ENCODE assay signal across 18 cellular contexts in the genomic region with DNA sequence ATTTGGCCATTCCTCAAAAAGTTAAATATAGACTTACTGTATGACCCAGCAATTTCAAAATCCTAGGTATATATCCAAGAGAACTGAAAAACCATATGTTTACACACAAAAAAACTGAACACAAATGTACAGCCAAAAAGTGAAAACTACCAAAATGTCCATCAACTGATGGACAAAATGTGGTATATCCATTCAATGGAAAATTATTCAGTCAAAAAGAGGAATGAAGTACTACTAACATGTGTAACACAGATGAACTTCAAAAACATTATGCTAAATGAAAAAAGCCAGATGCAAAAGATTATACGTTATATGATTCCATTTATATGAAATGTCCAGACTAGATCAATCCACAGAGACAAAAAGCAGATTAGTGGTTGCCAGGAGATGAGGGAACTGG. TPM values are rescaled to one million over a fixed set of nuclear protein-coding genes. Genes with fewer than 3 reads are reported as not detected.
DNase-seq lines count a peak whose midpoint lies in the region; ATAC-seq and TF ChIP-seq lines count a peak whose summit lies in the region.
"Had no signal": no experiment of that assay in that cellular context is flagged by ENCODE, and none has a peak within 500 bp of the region (broad histone marks: within the 10 kb centered on the region; RNA-seq: fewer than 3 reads in every experiment).

No MANE protein-coding gene starts in this region.

- peaks cover 17% of the 10 kb centered on the region for H3K4me1 ChIP-seq in CD8-positive, alpha-beta T cell (ENCODE audit: insufficient read depth, low read length)

- peaks cover 8% of the 10 kb centered on the region for H3K36me3 ChIP-seq in CD8-positive, alpha-beta T cell (ENCODE audit: insufficient read depth, low read length)

- peaks cover 22% of the 10 kb centered on the region for H3K36me3 Mint-ChIP-seq in activated naive CD8-positive, alpha-beta T cell
- H3K36me3 Mint-ChIP-seq in activated naive CD8-positive, alpha-beta T cell treated with anti-CD3 and anti-CD28 coated beads, Interleukin-2, amount 50 U/mL, for 24 hours (ENCODE audit: low read depth), result peaks cover 39% of the 10 kb centered on the region
- H3K36me3 Mint-ChIP-seq in CD8-positive, alpha-beta T cell, result peaks cover 57% of the 10 kb centered on the region
- H3K36me3 Mint-ChIP-seq in central memory CD8-positive, alpha-beta T cell (ENCODE audit: insufficient read depth), result peaks cover 30% of the 10 kb centered on the region
- peaks cover 32 to 36% of the 10 kb centered on the region in 2 donors for H3K36me3 Mint-ChIP-seq in stimulated activated naive B cell treated with anti-CD40 and anti-IgM and Interleukin-4, amounts not matched to agents 10 μg/mL and 1 μg/mL and 100 μg/mL, for 72 hours

- intact Hi-C loops in CD8-positive, alpha-beta T cell (cut with DNase I, micrococcal nuclease), result no loop called here

- H3K27me3 Mint-ChIP-seq in activated naive CD8-positive, alpha-beta T cell, result no peaks in the 10 kb centered on the region
- H3K27me3 Mint-ChIP-seq in activated naive CD8-positive, alpha-beta T cell treated with anti-CD3 and anti-CD28 coated beads, Interleukin-2, amount 50 U/mL, for 24 hours, result no peaks in the 10 kb centered on the region
- no peaks in the 10 kb centered on the region for H3K27me3 Mint-ChIP-seq in CD8-positive, alpha-beta T cell (ENCODE audit: low read depth)
- H3K27me3 Mint-ChIP-seq in central memory CD8-positive, alpha-beta T cell, result no peaks in the 10 kb centered on the region
- no peaks in the 10 kb centered on the region for H3K27me3 Mint-ChIP-seq in stimulated activated naive B cell treated with anti-CD40 and anti-IgM and Interleukin-4, amounts not matched to agents 10 μg/mL and 1 μg/mL and 100 μg/mL, for 72 hours
- H3K27me3 Mint-ChIP-seq: CD8-positive, alpha-beta memory T cell had no signal

- POLR2A ChIA-PET in CD8-positive, alpha-beta T cell (lab: Charles Lee), result interaction anchor here (0.7 to 0.9 kb wide), 2 partner anchors 9 kb away, joined by 3 read pairs; no protein-coding TSS in a partner anchor

- CTCF ChIA-PET in CD8-positive, alpha-beta T cell (lab: Charles Lee), result interaction anchor here (1.2 kb wide), 1 partner anchor 9 kb away, joined by 3 read pairs; a partner anchor contains a TSS

- no peaks in the 10 kb centered on the region for H3K27me3 ChIP-seq in CD8-positive, alpha-beta T cell (ENCODE audit: insufficient read depth, low read length)

- no peaks in the 10 kb centered on the region for H3K9me3 Mint-ChIP-seq in activated naive CD8-positive, alpha-beta T cell (ENCODE audit: low read depth)
- peaks cover 15% of the 10 kb centered on the region for H3K9me3 Mint-ChIP-seq in activated naive CD8-positive, alpha-beta T cell treated with anti-CD3 and anti-CD28 coated beads, Interleukin-2, amount 50 U/mL, for 24 hours
- peaks cover 3% of the 10 kb centered on the region for H3K9me3 Mint-ChIP-seq in CD8-positive, alpha-beta T cell
- no peaks in the 10 kb centered on the region for H3K9me3 Mint-ChIP-seq in central memory CD8-positive, alpha-beta T cell
- H3K9me3 Mint-ChIP-seq in stimulated activated naive B cell treated with anti-CD40 and anti-IgM and Interleukin-4, amounts not matched to agents 10 μg/mL and 1 μg/mL and 100 μg/mL, for 72 hours, result peaks cover 4 to 5% of the 10 kb centered on the region in 2 donors
- H3K9me3 Mint-ChIP-seq: CD8-positive, alpha-beta memory T cell had no signal

- H3K4me3 ChIP-seq in CD8-positive, alpha-beta T cell (ENCODE audit: low read depth, low read length), result no peak overlapping the region

- no peak for TF ChIP-seq CTCF in CD8-positive, alpha-beta T cell (IDR thresholded peaks at IDR 0.05)

- peak overlapping the region; percentile 46 for H3K27ac Mint-ChIP-seq in activated naive CD8-positive, alpha-beta T cell
- no peak overlapping the region for H3K27ac Mint-ChIP-seq in activated naive CD8-positive, alpha-beta T cell treated with anti-CD3 and anti-CD28 coated beads, Interleukin-2, amount 50 U/mL, for 24 hours
- peak overlapping the region; percentile 55 for H3K27ac Mint-ChIP-seq in CD8-positive, alpha-beta T cell
- peak overlapping the region; percentile 32 for H3K27ac Mint-ChIP-seq in central memory CD8-positive, alpha-beta T cell (ENCODE audit: low read depth)
- peak overlapping the region; percentile 15 for H3K27ac Mint-ChIP-seq in stimulated activated naive B cell treated with anti-CD40 and anti-IgM and Interleukin-4, amounts not matched to agents 10 μg/mL and 1 μg/mL and 100 μg/mL, for 72 hours
- H3K27ac Mint-ChIP-seq: H9 had no signal

- DNase-seq in activated naive CD8-positive, alpha-beta T cell treated with anti-CD3 and anti-CD28 coated beads, Interleukin-2, amount 50 U/mL, for 24 hours, result no peak
- no peak for DNase-seq in CD8-positive, alpha-beta T cell
- DNase-seq in central memory CD8-positive, alpha-beta T cell (ENCODE audit: low spot score in 2 of 2), result no peak
- DNase-seq in stimulated activated naive B cell treated with anti-CD40 and anti-IgM and Interleukin-4, amounts not matched to agents 10 μg/mL and 1 μg/mL and 100 μg/mL, for 72 hours, result no peak
- no peak for DNase-seq in COLO668 (lab: John Stamatoyannopoulos, UW; ENCODE audit: unreplicated experiment)
- DNase-seq: AML-193; Caco-2; CD8-positive, alpha-beta memory T cell; DMS153; DMS79 treated with DMSO at 0.1 percent for 48 hours; GF-D8; H9 had no signal

- no peak overlapping the region for H3K4me3 Mint-ChIP-seq in activated naive CD8-positive, alpha-beta T cell
- H3K4me3 Mint-ChIP-seq in activated naive CD8-positive, alpha-beta T cell treated with anti-CD3 and anti-CD28 coated beads, Interleukin-2, amount 50 U/mL, for 24 hours, result no peak overlapping the region
- no peak overlapping the region for H3K4me3 Mint-ChIP-seq in CD8-positive, alpha-beta T cell
- no peak overlapping the region for H3K4me3 Mint-ChIP-seq in central memory CD8-positive, alpha-beta T cell
- H3K4me3 Mint-ChIP-seq in stimulated activated naive B cell treated with anti-CD40 and anti-IgM and Interleukin-4, amounts not matched to agents 10 μg/mL and 1 μg/mL and 100 μg/mL, for 72 hours, result no peak overlapping the region
- H3K4me3 Mint-ChIP-seq: H9 had no signal

- ATAC-seq in activated naive CD8-positive, alpha-beta T cell treated with anti-CD3 and anti-CD28 coated beads, Interleukin-2, amount 50 U/mL, for 24 hours, result no peak
- ATAC-seq in CD8-positive, alpha-beta T cell, result no peak
- no peak for ATAC-seq in central memory CD8-positive, alpha-beta T cell (replicated peaks; ENCODE audit: extremely low read depth, poor library complexity, severe bottlenecking)
- no peak for ATAC-seq in stimulated activated naive B cell treated with anti-CD40 and anti-IgM and Interleukin-4, amounts not matched to agents 10 μg/mL and 1 μg/mL and 100 μg/mL, for 72 hours (replicated peaks)
- no peak for ATAC-seq in GM21447 (IDR thresholded peaks at IDR 0.05; ENCODE audit: unreplicated experiment)
- ATAC-seq in HG02884 (IDR thresholded peaks at IDR 0.05; ENCODE audit: unreplicated experiment), result no peak

- H3K9me3 ChIP-seq in CD8-positive, alpha-beta T cell (ENCODE audit: low read length), result no peaks in the 10 kb centered on the region
- H3K9me3 ChIP-seq: Caco-2 had no signal

- no peak overlapping the region for H3K27ac ChIP-seq in CD8-positive, alpha-beta T cell (ENCODE audit: low read depth, low read length)
- H3K27ac ChIP-seq: C4-2B had no signal

- H3K4me1 Mint-ChIP-seq in activated naive CD8-positive, alpha-beta T cell (ENCODE audit: low read depth), result peaks cover 48% of the 10 kb centered on the region
- peaks cover 39% of the 10 kb centered on the region for H3K4me1 Mint-ChIP-seq in activated naive CD8-positive, alpha-beta T cell treated with anti-CD3 and anti-CD28 coated beads, Interleukin-2, amount 50 U/mL, for 24 hours
- peaks cover 46% of the 10 kb centered on the region for H3K4me1 Mint-ChIP-seq in CD8-positive, alpha-beta T cell (ENCODE audit: low read depth)
- H3K4me1 Mint-ChIP-seq in central memory CD8-positive, alpha-beta T cell, result peaks cover 40% of the 10 kb centered on the region
- peaks cover 9 to 51% of the 10 kb centered on the region in 2 donors for H3K4me1 Mint-ChIP-seq in stimulated activated naive B cell treated with anti-CD40 and anti-IgM and Interleukin-4, amounts not matched to agents 10 μg/mL and 1 μg/mL and 100 μg/mL, for 72 hours
- H3K4me1 Mint-ChIP-seq: H9 had no signal

RNA-seq across cellular contexts. Expression of a gene that starts 8.0 kb away (rescaled TPM):
- 10 to 100 TPM; 22.0 to 22.7 TPM for total RNA-seq in CD8-positive, alpha-beta T cell

RNA-seq across cellular contexts. Expression of a gene that starts 8.1 kb away (rescaled TPM):
- total RNA-seq in CD8-positive, alpha-beta T cell, result 10 to 100 TPM; 33.9 to 39.6 TPM

RNA-seq across cellular contexts. Expression of a gene that starts 32.7 kb away (rescaled TPM):
- not detected for total RNA-seq in CD8-positive, alpha-beta T cell
- total RNA-seq: Caco-2; CD8-positive, alpha-beta memory T cell; H1; H9; HT-29 had no signal
